In the genomic region with DNA sequence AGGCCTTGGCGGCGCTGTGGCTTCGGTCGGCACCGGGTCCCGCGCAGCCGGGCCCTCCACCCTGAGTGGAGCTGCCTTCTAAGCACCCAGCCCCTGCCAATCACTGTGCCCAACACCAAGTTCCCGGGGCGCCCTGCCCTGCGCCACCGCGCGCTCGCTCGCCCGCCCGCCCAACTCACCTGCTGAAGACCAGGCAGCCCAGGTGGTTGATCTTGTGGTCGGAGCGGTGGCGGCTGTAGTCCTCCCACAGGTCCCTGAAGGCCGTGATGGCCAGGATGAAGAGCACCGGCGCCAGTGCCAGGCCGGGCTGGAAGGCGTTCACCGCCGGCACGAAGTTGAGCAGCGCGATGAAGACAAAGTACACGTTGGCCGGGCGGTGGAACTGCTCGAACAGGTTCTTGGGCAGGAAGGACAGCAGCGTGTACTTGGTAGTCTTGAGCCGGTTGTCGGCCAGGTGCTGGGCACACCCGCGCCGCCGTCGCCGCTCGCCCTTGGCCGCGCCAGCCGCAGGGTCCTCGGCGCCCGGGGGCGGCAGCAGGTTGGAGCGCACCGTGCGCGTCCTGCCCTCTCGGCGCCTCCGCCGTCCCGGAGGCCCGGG, we compare ENCODE assay signal across 9 cellular contexts. TPM values are rescaled to one million over a fixed set of nuclear protein-coding genes. Genes with fewer than 3 reads are reported as not detected.
DNase-seq lines count a peak whose midpoint lies in the region; ATAC-seq and TF ChIP-seq lines count a peak whose summit lies in the region.
"Had no signal": no experiment of that assay in that cellular context is flagged by ENCODE, and none has a peak within 500 bp of the region (broad histone marks: within the 10 kb centered on the region; RNA-seq: fewer than 3 reads in every experiment).

No MANE protein-coding gene starts in this region.

- H3K9me3 ChIP-seq in CD4-positive, CD25-positive, alpha-beta regulatory T cell (ENCODE audit: control insufficient read depth in 2 of 2, low read length in 2 of 2), result no peaks in the 10 kb centered on the region
- no peaks in the 10 kb centered on the region for H3K9me3 ChIP-seq in WERI-Rb-1 (ENCODE audit: severe bottlenecking)
- peaks cover 7 to 10% of the 10 kb centered on the region in 2 donors for H3K9me3 ChIP-seq in duodenal mucosa (ENCODE audit: control insufficient read depth in 1 of 2, low read length in 2 of 2)
- H3K9me3 ChIP-seq in mucosa of rectum (ENCODE audit: control insufficient read depth in 2 of 2, low read length in 2 of 2), result no peaks in the 10 kb centered on the region
- H3K9me3 ChIP-seq in tibial artery, result no peaks in the 10 kb centered on the region

- H3K4me3 Mint-ChIP-seq in CD4-positive, CD25-positive, alpha-beta regulatory T cell, result peak overlapping the region; percentile 92 to 97 (median 94)

- H3K27ac Mint-ChIP-seq in CD4-positive, CD25-positive, alpha-beta regulatory T cell, result peak overlapping the region; percentile 86 to 100 (median 97)

- TF ChIP-seq CTCF in WERI-Rb-1 (IDR thresholded peaks at IDR 0.05; ENCODE audit: low read depth, low read length), result no peak
- no peak for TF ChIP-seq CTCF in tibial artery (IDR thresholded peaks at IDR 0.05)

- H3K36me3 Mint-ChIP-seq in CD4-positive, CD25-positive, alpha-beta regulatory T cell, result peaks cover 5% of the 10 kb centered on the region

- peak overlapping the region; percentile 79 for H3K27ac ChIP-seq in CD4-positive, CD25-positive, alpha-beta regulatory T cell (ENCODE audit: insufficient read depth, low read length, poor library complexity, severe bottlenecking)
- H3K27ac ChIP-seq in WERI-Rb-1, result no peak overlapping the region
- H3K27ac ChIP-seq in duodenal mucosa (ENCODE audit: low read depth, low read length), result peak overlapping the region; percentile 7
- H3K27ac ChIP-seq in mucosa of rectum (ENCODE audit: low read depth in 2 of 2, low read length in 2 of 2), result peak overlapping the region; percentile 62 to 75
- H3K27ac ChIP-seq in tibial artery, result peak overlapping the region; percentile 96
- H3K27ac ChIP-seq: epithelial cell of prostate had no signal

- H3K4me1 Mint-ChIP-seq in CD4-positive, CD25-positive, alpha-beta regulatory T cell, result peaks cover 0 to 49% (median 26%) of the 10 kb centered on the region in 4 donors

- peak overlapping the region in 1 of 2 donors; percentile 39 for H3K9ac ChIP-seq in duodenal mucosa (ENCODE audit: low read depth in 1 of 2, low read length in 2 of 2)
- H3K9ac ChIP-seq in mucosa of rectum (ENCODE audit: low read depth in 1 of 2, low read length in 2 of 2), result peak overlapping the region; percentile 56 to 66

- H3K9me3 Mint-ChIP-seq in CD4-positive, CD25-positive, alpha-beta regulatory T cell, result peaks cover 0 to 4% (median 0%) of the 10 kb centered on the region in 7 donors

- H3K27me3 Mint-ChIP-seq in CD4-positive, CD25-positive, alpha-beta regulatory T cell, result peaks cover 37% of the 10 kb centered on the region

- peak; percentile 52 to 59 for ATAC-seq in CD4-positive, CD25-positive, alpha-beta regulatory T cell (ENCODE audit: low read depth in 2 of 2)
- ATAC-seq in GM21786 (IDR thresholded peaks at IDR 0.05; ENCODE audit: unreplicated experiment), result no peak

- H3K4me1 ChIP-seq in CD4-positive, CD25-positive, alpha-beta regulatory T cell (ENCODE audit: control insufficient read depth, insufficient read depth, low read length, poor library complexity, severe bottlenecking), result peaks cover 46% of the 10 kb centered on the region
- no peaks in the 10 kb centered on the region for H3K4me1 ChIP-seq in duodenal mucosa (ENCODE audit: control insufficient read depth in 1 of 2, insufficient read depth in 2 of 2, low read length in 2 of 2)
- peaks cover 3 to 7% of the 10 kb centered on the region in 2 donors for H3K4me1 ChIP-seq in mucosa of rectum (ENCODE audit: control insufficient read depth in 2 of 2, insufficient read depth in 2 of 2, low read length in 2 of 2)
- H3K4me1 ChIP-seq in tibial artery, result peaks cover 0 to 45% (median 32%) of the 10 kb centered on the region in 4 donors

- peak; percentile 29 to 81 (median 66) for DNase-seq in CD4-positive, CD25-positive, alpha-beta regulatory T cell
- DNase-seq in WERI-Rb-1 (peak; percentile 9), tibial artery (peak in 1 of 2 donors; percentile 76), NCI-H446 treated with DMSO at 0.1 percent for 48 hours (lab: John Stamatoyannopoulos, UW) (no peak), NCI-H2029 (lab: John Stamatoyannopoulos, UW) (no peak)

- no peaks in the 10 kb centered on the region for H3K27me3 ChIP-seq in CD4-positive, CD25-positive, alpha-beta regulatory T cell (ENCODE audit: control insufficient read depth, insufficient read depth, low read length)
- peaks cover 22% of the 10 kb centered on the region for H3K27me3 ChIP-seq in WERI-Rb-1 (ENCODE audit: insufficient read depth, low read depth, severe bottlenecking)
- no peaks in the 10 kb centered on the region for H3K27me3 ChIP-seq in duodenal mucosa (ENCODE audit: control insufficient read depth in 1 of 2, insufficient read depth in 2 of 2, low read length in 2 of 2)
- H3K27me3 ChIP-seq in mucosa of rectum (ENCODE audit: control insufficient read depth in 2 of 2, insufficient read depth in 2 of 2, low read length in 2 of 2), result no peaks in the 10 kb centered on the region
- H3K27me3 ChIP-seq in tibial artery, result no peaks in the 10 kb centered on the region

- intact Hi-C loops in tibial artery (cut with DNase I; ENCODE audit: low total_unique reads), result loop anchor here (2.0 to 10.0 kb wide), 3 partner anchors 65 to 126 kb away; no protein-coding TSS in a partner anchor

- no peaks in the 10 kb centered on the region for H3K36me3 ChIP-seq in CD4-positive, CD25-positive, alpha-beta regulatory T cell (ENCODE audit: control insufficient read depth, insufficient read depth, low read length)
- H3K36me3 ChIP-seq in WERI-Rb-1 (no peaks in the 10 kb centered on the region), duodenal mucosa (ENCODE audit: control insufficient read depth in 1 of 2, insufficient read depth in 2 of 2, low read length in 2 of 2) (no peaks in the 10 kb centered on the region), mucosa of rectum (ENCODE audit: control insufficient read depth in 2 of 2, insufficient read depth in 2 of 2, low read length in 2 of 2) (no peaks in the 10 kb centered on the region), tibial artery (no peaks in the 10 kb centered on the region)

- no peak overlapping the region for H3K4me3 ChIP-seq in CD4-positive, CD25-positive, alpha-beta regulatory T cell (ENCODE audit: low read depth, low read length)
- peak overlapping the region; percentile 35 for H3K4me3 ChIP-seq in WERI-Rb-1 (ENCODE audit: low read depth, low read length)
- H3K4me3 ChIP-seq in duodenal mucosa (ENCODE audit: low read depth in 1 of 2, low read length in 2 of 2), result peak overlapping the region; percentile 51 to 65
- peak overlapping the region; percentile 65 to 72 for H3K4me3 ChIP-seq in mucosa of rectum (ENCODE audit: low read length in 2 of 2)
- peak overlapping the region; percentile 82 to 88 for H3K4me3 ChIP-seq in tibial artery

RNA-seq across cellular contexts. Expression of gene ATP10A, which starts 0.6 kb away (rescaled TPM):
- 16.1 TPM for total RNA-seq in CD4-positive, CD25-positive, alpha-beta regulatory T cell
- 1 to 10 TPM; 2.8 to 5.6 (median 4.6) TPM for polyA plus RNA-seq in CD4-positive, CD25-positive, alpha-beta regulatory T cell

Comparison
In these comparisons a context has a peak if more than half of its experiments do, and no peak if none do; other contexts are left out.
1. DNase-seq: peak in CD4-positive, CD25-positive, alpha-beta regulatory T cell (3 of 3) and WERI-Rb-1 (single experiment); none in NCI-H446 treated with DMSO at 0.1 percent for 48 hours (single experiment) and NCI-H2029 (single experiment).